In the genomic region with DNA sequence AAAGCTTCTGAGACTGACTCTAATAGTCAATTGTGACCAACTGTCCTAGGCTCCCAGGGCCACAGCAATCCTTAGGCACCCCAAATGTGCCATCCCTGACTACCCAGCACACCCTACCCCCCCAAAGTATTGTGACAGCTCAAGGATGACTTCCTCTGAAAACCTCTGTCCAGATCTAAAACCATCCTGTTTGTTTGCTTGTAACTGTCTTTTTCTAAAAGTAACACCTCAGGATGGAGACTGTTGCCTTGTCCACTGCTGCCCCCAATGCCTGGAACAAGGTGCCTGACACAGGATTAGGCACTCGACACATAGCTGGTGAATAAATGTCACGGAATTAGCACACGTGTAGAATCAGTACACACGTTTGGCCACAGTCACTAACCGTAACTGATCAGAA, we compare ENCODE assay signal across 8 cellular contexts. TPM values are rescaled to one million over a fixed set of nuclear protein-coding genes. Genes with fewer than 3 reads are reported as not detected.
A peak's percentile ranks its signal among the peaks of the same experiment; 100 is the strongest.
DNase-seq lines count a peak whose midpoint lies in the region; ATAC-seq, FAIRE-seq and TF ChIP-seq lines count a peak whose summit lies in the region.
"Not testable (repeated sequence)": the region's sequence is repeated elsewhere in the genome, so short reads cannot be mapped to it uniquely, and the experiment has no call there.

No MANE protein-coding gene starts in this region.

- not testable (repeated sequence) for ATAC-seq in activated naive CD8-positive, alpha-beta T cell treated with anti-CD3 and anti-CD28 coated beads, Interleukin-2, amount 50 U/mL, for 24 hours

- H3K4me3 ChIP-seq in GM06990 (replicated peaks; ENCODE audit: low read depth, low read length) (peak overlapping the region; percentile 48), OCI-LY7 (ENCODE audit: low read depth, low read length, poor library complexity, severe bottlenecking) (peak overlapping the region; percentile 42), esophagus squamous epithelium (peak overlapping the region in 1 of 4 donors; percentile 15), mucosa of rectum (ENCODE audit: low read length in 2 of 2) (peak overlapping the region in 1 of 2 donors; percentile 37)
- not testable (repeated sequence) for H3K4me3 ChIP-seq in small intestine (ENCODE audit: low read depth in 1 of 2, low read length in 2 of 2); urinary bladder (ENCODE audit: low read depth, low read length)

- DNase-seq in GM06990 (ENCODE audit: extremely low read depth, insufficient read length); OCI-LY7 (ENCODE audit: low spot score); activated naive CD8-positive, alpha-beta T cell treated with anti-CD3 and anti-CD28 coated beads, Interleukin-2, amount 50 U/mL, for 24 hours; esophagus squamous epithelium (lab: John Stamatoyannopoulos, UW); small intestine: not testable (repeated sequence)
- peak; percentile 24 for DNase-seq in activated CD4-positive, alpha-beta memory T cell treated with anti-CD3 and anti-CD28 coated beads for 36 hours

- peaks cover 88% of the 10 kb centered on the region for H3K4me1 ChIP-seq in OCI-LY7 (ENCODE audit: insufficient read depth, low read length, poor library complexity, severe bottlenecking)
- H3K4me1 ChIP-seq in esophagus squamous epithelium: peaks cover 17 to 98% (median 60%) of the 10 kb centered on the region in 3 donors
- peaks cover 10 to 33% of the 10 kb centered on the region in 2 donors for H3K4me1 ChIP-seq in mucosa of rectum (ENCODE audit: control insufficient read depth in 2 of 2, insufficient read depth in 2 of 2, low read length in 2 of 2)
- H3K4me1 ChIP-seq in small intestine (ENCODE audit: control insufficient read depth in 2 of 2, insufficient read depth in 1 of 2, low read depth in 1 of 2, low read length in 1 of 2); urinary bladder (ENCODE audit: insufficient read depth): not testable (repeated sequence)

- FAIRE-seq in small intestine (lab: Jason Lieb, UNC): not testable (repeated sequence)

- POLR2A ChIA-PET in OCI-LY7 (lab: Charles Lee): interaction anchor here (0.6 to 1.5 kb wide), 6 partner anchors 24 to 355 kb away, joined by 3 to 6 read pairs (median 4); no protein-coding TSS in a partner anchor
- POLR2A ChIA-PET in activated CD4-positive, alpha-beta memory T cell treated with anti-CD3 and anti-CD28 coated beads for 36 hours (lab: Charles Lee): interaction anchor here (0.8 to 1.2 kb wide), 3 partner anchors 24 to 122 kb away, joined by 3 to 4 read pairs (median 3); no protein-coding TSS in a partner anchor

- peaks cover 28% of the 10 kb centered on the region for H3K36me3 Mint-ChIP-seq in activated CD4-positive, alpha-beta memory T cell treated with anti-CD3 and anti-CD28 coated beads for 36 hours
- H3K36me3 Mint-ChIP-seq in activated naive CD8-positive, alpha-beta T cell treated with anti-CD3 and anti-CD28 coated beads, Interleukin-2, amount 50 U/mL, for 24 hours (ENCODE audit: low read depth): peaks cover 18% of the 10 kb centered on the region

- peak overlapping the region; percentile 97 for H3K27ac Mint-ChIP-seq in activated CD4-positive, alpha-beta memory T cell treated with anti-CD3 and anti-CD28 coated beads for 36 hours
- peak overlapping the region; percentile 95 for H3K27ac Mint-ChIP-seq in activated naive CD8-positive, alpha-beta T cell treated with anti-CD3 and anti-CD28 coated beads, Interleukin-2, amount 50 U/mL, for 24 hours

- peak overlapping the region in 1 of 2 donors; percentile 26 for H3K9ac ChIP-seq in mucosa of rectum (ENCODE audit: low read depth in 1 of 2, low read length in 2 of 2)

- peaks cover 12% of the 10 kb centered on the region for H3K36me3 ChIP-seq in GM06990 (ENCODE audit: control insufficient read depth, insufficient read depth, low read length)
- peaks cover 21% of the 10 kb centered on the region for H3K36me3 ChIP-seq in OCI-LY7 (ENCODE audit: insufficient read depth, low read length)
- peaks cover 10 to 19% (median 17%) of the 10 kb centered on the region in 3 donors for H3K36me3 ChIP-seq in esophagus squamous epithelium
- peaks cover 17 to 18% of the 10 kb centered on the region in 2 donors for H3K36me3 ChIP-seq in mucosa of rectum (ENCODE audit: control insufficient read depth in 2 of 2, insufficient read depth in 2 of 2, low read length in 2 of 2)
- H3K36me3 ChIP-seq in small intestine (ENCODE audit: control insufficient read depth in 2 of 2, insufficient read depth in 2 of 2, low read length in 2 of 2); urinary bladder (ENCODE audit: insufficient read depth): not testable (repeated sequence)

- not testable (repeated sequence) for H3K9me2 ChIP-seq in OCI-LY7 (ENCODE audit: insufficient read depth, low read length)

- CTCF ChIA-PET in OCI-LY7 (lab: Charles Lee; ENCODE audit: unreplicated experiment): not testable (repeated sequence)
- CTCF ChIA-PET in activated CD4-positive, alpha-beta memory T cell treated with anti-CD3 and anti-CD28 coated beads for 36 hours (lab: Charles Lee): interaction anchor here (0.8 kb wide), 1 partner anchor 329 kb away, joined by 3 read pairs; no protein-coding TSS in a partner anchor

- not testable (repeated sequence) for H3K27me3 ChIP-seq in GM06990 (replicated peaks; ENCODE audit: control insufficient read depth, insufficient read depth, low read length); esophagus squamous epithelium; mucosa of rectum (ENCODE audit: control insufficient read depth in 2 of 2, insufficient read depth in 2 of 2, low read length in 2 of 2); small intestine (ENCODE audit: control insufficient read depth in 2 of 2, insufficient read depth in 2 of 2, low read length in 2 of 2)

- TF ChIP-seq CTCF in GM06990 (IDR thresholded peaks at IDR 0.05; ENCODE audit: insufficient read depth, low read length, poor library complexity, severe bottlenecking); OCI-LY7 (conservative IDR thresholded peaks at IDR 0.05; ENCODE audit: low read length); esophagus squamous epithelium (IDR thresholded peaks at IDR 0.05): not testable (repeated sequence)

- 78 to 80% methylated on average over 4 to 5 of the region's 5 CpGs for WGBS in esophagus squamous epithelium, 2 donors
- 56 to 62% (median 61%) methylated on average over 5 of the region's 5 CpGs for WGBS in small intestine, 3 donors
- WGBS in urinary bladder: 72% methylated on average over 5 of the region's 5 CpGs

- intact Hi-C loops in OCI-LY7 (cut with micrococcal nuclease; ENCODE audit: unreplicated experiment); esophagus squamous epithelium (cut with DNase I): not testable (repeated sequence)
- intact Hi-C loops in activated CD4-positive, alpha-beta memory T cell treated with anti-CD3 and anti-CD28 coated beads for 36 hours (cut with micrococcal nuclease): loop anchor here (5.0 kb wide), 1 partner anchor 614 kb away; the partner anchor contains the start of gene TSHZ2

- BruUV-seq in OCI-LY7 (replicated peaks; lab: Mats Ljungman, UMichigan): not testable (repeated sequence)

- not testable (repeated sequence) for TF ChIP-seq POLR2A in esophagus squamous epithelium (IDR thresholded peaks at IDR 0.05)

- peak overlapping the region; percentile 86 for H3K4me2 ChIP-seq in OCI-LY7 (ENCODE audit: low read length)

- not testable (repeated sequence) for H3K27me3 Mint-ChIP-seq in activated CD4-positive, alpha-beta memory T cell treated with anti-CD3 and anti-CD28 coated beads for 36 hours; activated naive CD8-positive, alpha-beta T cell treated with anti-CD3 and anti-CD28 coated beads, Interleukin-2, amount 50 U/mL, for 24 hours

- not testable (repeated sequence) for H4K20me1 ChIP-seq in OCI-LY7 (ENCODE audit: insufficient read depth, low read length)

- H3K9me3 Mint-ChIP-seq in activated CD4-positive, alpha-beta memory T cell treated with anti-CD3 and anti-CD28 coated beads for 36 hours; activated naive CD8-positive, alpha-beta T cell treated with anti-CD3 and anti-CD28 coated beads, Interleukin-2, amount 50 U/mL, for 24 hours: not testable (repeated sequence)

- peaks cover 65% of the 10 kb centered on the region for H3K4me1 Mint-ChIP-seq in activated CD4-positive, alpha-beta memory T cell treated with anti-CD3 and anti-CD28 coated beads for 36 hours (ENCODE audit: low read depth)
- peaks cover 79% of the 10 kb centered on the region for H3K4me1 Mint-ChIP-seq in activated naive CD8-positive, alpha-beta T cell treated with anti-CD3 and anti-CD28 coated beads, Interleukin-2, amount 50 U/mL, for 24 hours

- H3K4me3 Mint-ChIP-seq in activated CD4-positive, alpha-beta memory T cell treated with anti-CD3 and anti-CD28 coated beads for 36 hours: peak overlapping the region; percentile 76
- H3K4me3 Mint-ChIP-seq in activated naive CD8-positive, alpha-beta T cell treated with anti-CD3 and anti-CD28 coated beads, Interleukin-2, amount 50 U/mL, for 24 hours: peak overlapping the region; percentile 73

- peaks cover 100% of the 10 kb centered on the region for H3K79me2 ChIP-seq in OCI-LY7 (ENCODE audit: insufficient read depth, low read depth, low read length)

- not testable (repeated sequence) for H2AFZ ChIP-seq in OCI-LY7 (ENCODE audit: low read length)

- H3K27ac ChIP-seq in OCI-LY7 (ENCODE audit: low read depth, low read length, poor library complexity, severe bottlenecking): peak overlapping the region; percentile 96
- H3K27ac ChIP-seq in esophagus squamous epithelium: peak overlapping the region in 3 of 4 donors; percentile 60 to 81 (median 76)
- peak overlapping the region; percentile 23 to 66 for H3K27ac ChIP-seq in mucosa of rectum (ENCODE audit: low read depth in 2 of 2, low read length in 2 of 2)
- H3K27ac ChIP-seq in small intestine (ENCODE audit: low read depth in 1 of 2, low read length in 1 of 2): peak overlapping the region; percentile 32 to 54
- H3K27ac ChIP-seq in urinary bladder (ENCODE audit: low read depth): peak overlapping the region; percentile 48

- not testable (repeated sequence) for H3K9me3 ChIP-seq in OCI-LY7 (ENCODE audit: low read length); esophagus squamous epithelium; mucosa of rectum (ENCODE audit: control insufficient read depth in 2 of 2, low read length in 2 of 2); small intestine (ENCODE audit: control insufficient read depth, low read depth)

RNA-seq across cellular contexts. Expression of gene ZNF217, which starts 7.7 kb away (rescaled TPM):
- total RNA-seq in OCI-LY7 (2014; rRNA removed; shearing (Covaris generic)): 35.1 and 39.7 TPM in 2 replicates
- total RNA-seq in OCI-LY7 (2022): 68.4 and 77.0 TPM in 2 replicates
- 10 to 100 TPM; 56.3 to 57.5 TPM for total RNA-seq in activated CD4-positive, alpha-beta memory T cell treated with anti-CD3 and anti-CD28 coated beads for 36 hours
- 10 to 100 TPM; 20.7 to 27.5 (median 22.2) TPM for total RNA-seq in esophagus squamous epithelium
- 10 to 100 TPM in 1 of 3 donors, 1 to 10 TPM in 2; 4.1 to 12.0 (median 5.4) TPM for polyA plus RNA-seq in small intestine
- 30.2 TPM for total RNA-seq in urinary bladder
- 21.4 TPM for polyA plus RNA-seq in urinary bladder

Comparison
In these comparisons a context has a peak if more than half of its experiments do, and no peak if none do; other contexts are left out.
1. H3K27ac ChIP-seq: peak in every context shown above with its lines; median percentile 96 in OCI-LY7; 76 in esophagus squamous epithelium; 48 in urinary bladder; 44 in mucosa of rectum; 43 in small intestine.